Comparison of ENCODE assay signal across 8 cellular contexts in the genomic region with DNA sequence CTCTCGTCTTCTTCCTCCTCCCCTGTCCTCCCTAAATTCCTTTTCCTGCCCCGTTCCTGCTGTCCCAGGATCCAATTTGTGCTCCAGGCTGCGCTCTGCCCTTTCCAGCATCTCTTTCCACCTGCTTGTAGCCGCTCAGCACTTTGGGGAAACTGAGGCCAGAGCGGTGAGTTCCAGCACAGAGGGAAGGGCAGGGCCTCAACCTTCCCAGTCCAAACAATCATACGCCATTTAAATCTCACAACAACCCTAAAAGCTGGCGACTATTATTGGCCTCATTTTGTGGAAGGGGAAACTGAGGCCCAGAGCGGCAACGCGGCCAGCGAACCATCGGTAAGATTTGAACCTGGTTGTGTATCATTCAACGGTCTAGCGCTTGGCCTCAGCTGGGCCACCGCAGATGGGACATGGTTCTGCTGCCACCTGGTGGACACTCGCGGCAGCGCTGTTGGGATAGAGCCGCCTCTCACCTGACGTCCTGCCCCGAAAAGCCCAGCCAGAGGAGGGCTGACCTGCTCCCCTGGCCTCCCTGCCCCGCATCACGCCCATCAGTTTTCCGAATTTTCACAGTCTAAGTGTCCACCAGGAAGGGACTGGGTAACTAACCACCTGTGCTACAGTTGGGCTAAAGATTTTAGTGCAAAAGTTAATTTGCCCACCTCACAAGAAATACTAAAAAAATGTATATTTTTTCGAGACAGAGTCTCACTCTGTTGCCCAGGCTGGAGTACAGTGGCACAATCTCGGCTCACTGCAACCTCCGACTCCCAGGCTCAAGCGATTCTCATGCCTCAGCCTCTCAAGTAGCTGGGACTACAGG. TPM values are rescaled to one million over a fixed set of nuclear protein-coding genes. Genes with fewer than 3 reads are reported as not detected.
A peak's percentile ranks its signal among the peaks of the same experiment; 100 is the strongest.
DNase-seq lines count a peak whose midpoint lies in the region; ATAC-seq and TF ChIP-seq lines count a peak whose summit lies in the region.

No MANE protein-coding gene starts in this region.

- ATAC-seq in HG02885 (IDR thresholded peaks at IDR 0.05; ENCODE audit: poor library complexity, unreplicated experiment), result no peak

- peak; percentile 53 for DNase-seq in AG10803 (ENCODE audit: low read depth)
- peak; percentile 45 for DNase-seq in HCEC 1CT
- peak; percentile 52 for DNase-seq in NCI-H774 (lab: John Stamatoyannopoulos, UW)
- DNase-seq in activated CD4-positive, alpha-beta T cell treated with anti-CD3 and anti-CD28 coated beads, Interleukin-2, amount 50 U/mL, for 48 hours, result peak; percentile 97
- peak; percentile 37 to 67 for DNase-seq in dermis microvascular lymphatic vessel endothelial cell (ENCODE audit: low read depth in 2 of 2)
- DNase-seq in lung microvascular endothelial cell (ENCODE audit: low read depth in 2 of 2), result peak; percentile 65 to 80
- peak; percentile 98 for DNase-seq in stimulated activated CD8-positive, alpha-beta memory T cell treated with anti-CD3 and anti-CD28 coated beads, Interleukin-15, amount 100 ng/mL, for 24 hours (ENCODE audit: low read depth)

- no peak overlapping the region for H3K4me3 ChIP-seq in AG10803 (ENCODE audit: low read length)

- TF ChIP-seq CTCF in AG10803 (conservative IDR thresholded peaks at IDR 0.05; ENCODE audit: low read length), result peak; percentile 94

RNA-seq across cellular contexts. Expression of a gene that starts 4.2 kb away (rescaled TPM):
- 1,265 and 1,315 TPM in 2 replicates for total RNA-seq in dermis microvascular lymphatic vessel endothelial cell
- total RNA-seq in lung microvascular endothelial cell, result 1,225 and 1,496 TPM in 2 replicates

RNA-seq across cellular contexts. Expression of a gene that starts 7.8 kb away (rescaled TPM):
- total RNA-seq in dermis microvascular lymphatic vessel endothelial cell (1.7 and 2.4 TPM in 2 replicates), lung microvascular endothelial cell (0.79 and 2.0 TPM in 2 replicates)

RNA-seq across cellular contexts. Expression of a gene that starts 16.2 kb away (rescaled TPM):
- total RNA-seq in dermis microvascular lymphatic vessel endothelial cell (not detected in 2 replicates), lung microvascular endothelial cell (not detected in 2 replicates)

RNA-seq across cellular contexts. Expression of a gene that starts 34.2 kb away (rescaled TPM):
- total RNA-seq in dermis microvascular lymphatic vessel endothelial cell (not detected in 2 replicates), lung microvascular endothelial cell (not detected in 2 replicates)

Comparison
In these comparisons a context has a peak if more than half of its experiments do, and no peak if none do; other contexts are left out.
1. DNase-seq: peak in every context shown above with its lines; median percentile 98 in stimulated activated CD8-positive, alpha-beta memory T cell treated with anti-CD3 and anti-CD28 coated beads, Interleukin-15, amount 100 ng/mL, for 24 hours; 97 in activated CD4-positive, alpha-beta T cell treated with anti-CD3 and anti-CD28 coated beads, Interleukin-2, amount 50 U/mL, for 48 hours; 72 in lung microvascular endothelial cell; 53 in AG10803; 52 in NCI-H774; 52 in dermis microvascular lymphatic vessel endothelial cell; 45 in HCEC 1CT.